32 cellular contexts compared by ENCODE assay signal in the genomic region with DNA sequence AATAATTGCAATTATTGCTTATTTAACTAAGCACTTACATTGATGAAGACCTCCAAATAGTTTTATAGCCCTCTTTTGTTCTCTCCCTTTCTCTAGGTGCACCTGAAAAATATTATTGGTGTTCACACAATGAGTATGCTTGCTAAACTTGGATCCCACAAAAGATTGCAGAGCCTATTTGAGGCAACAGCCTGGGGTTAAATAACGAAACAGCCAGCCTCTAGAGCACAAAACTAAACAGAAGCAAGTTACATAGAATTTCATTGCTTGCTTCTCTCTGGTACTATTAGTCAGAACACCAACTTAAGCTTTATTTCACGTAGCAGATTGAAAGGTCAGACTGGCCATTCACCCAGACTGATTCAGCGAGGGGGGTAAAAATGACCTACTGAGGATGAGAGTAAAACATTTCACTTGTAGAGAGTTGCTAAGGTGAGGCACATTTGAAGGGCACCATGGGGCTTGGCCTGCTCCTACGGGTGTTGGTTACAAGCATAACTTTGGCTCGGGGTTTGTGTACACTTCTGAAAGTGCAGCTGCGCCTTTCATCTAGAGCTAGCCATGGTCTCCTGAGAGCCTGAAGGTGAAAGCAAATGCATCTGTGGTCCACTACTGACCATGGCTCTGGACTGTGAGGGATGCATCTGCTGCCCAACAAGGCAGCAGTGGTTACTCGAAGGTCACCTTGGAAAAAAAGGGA.
DNase-seq lines count a peak whose midpoint lies in the region; ATAC-seq, FAIRE-seq and TF ChIP-seq lines count a peak whose summit lies in the region.
"Had no signal": no experiment of that assay in that cellular context is flagged by ENCODE, and none has a peak within 500 bp of the region (broad histone marks: within the 10 kb centered on the region; RNA-seq: fewer than 3 reads in every experiment).

No MANE protein-coding gene starts in this region.

- POLR2A ChIA-PET in GM12878 (lab: Charles Lee) = interaction anchor here (1.0 to 6.9 kb wide), 6 partner anchors 8 to 64 kb away, joined by 3 to 56 read pairs (median 3); no protein-coding TSS in a partner anchor

- in situ Hi-C loops in GM12878 (cut with MboI) (no loop called here), mammary epithelial cell (cut with MboI; ENCODE audit: low sequenced_read_pairs in 2 of 2) (no loop called here)

- CTCF ChIA-PET in GM12878 (lab: Yijun Ruan, JAX) (interaction anchor here (0.6 to 14.1 kb wide), 7 partner anchors 9 to 204 kb away, joined by 3 to 243 read pairs (median 6); no protein-coding TSS in a partner anchor), mammary epithelial cell (lab: Charles Lee; ENCODE audit: low non-redundant PET) (no interaction called here)

- dilution Hi-C loops in mammary epithelial cell (cut with HindIII; ENCODE audit: low sequenced_read_pairs) = no loop called here

- TF ChIP-seq POLR2A in GM18505 (IDR thresholded peaks at IDR 0.05; ENCODE audit: borderline replicate concordance, extremely low read depth, insufficient read depth, insufficient read length) (no peak), GM12878 (IDR thresholded peaks at IDR 0.05; ENCODE audit: low read depth, low read length) (no peak), vagina (IDR thresholded peaks at IDR 0.05) (no peak)

- SMC1A ChIA-PET in GM12878 (lab: Charles Lee; ENCODE audit: uncharacterized antibody, unreplicated experiment) = interaction anchor here (1.1 to 14.2 kb wide), 14 partner anchors 8 to 204 kb away, joined by 3 to 360 read pairs (median 8); no protein-coding TSS in a partner anchor

- BruUV-seq in GM12878 (replicated peaks; lab: Mats Ljungman, UMichigan) (no TSS peak), mammary epithelial cell (replicated peaks; lab: Mats Ljungman, UMichigan) (no TSS peak)

- no peaks in the 10 kb centered on the region for H3K27me3 ChIP-seq in GM12878 (replicated peaks in 1 of 2; ENCODE audit: control insufficient read depth in 2 of 2, insufficient read depth in 2 of 2, low read length in 1 of 2)
- no peaks in the 10 kb centered on the region for H3K27me3 ChIP-seq in mammary epithelial cell (ENCODE audit: insufficient read depth, low read length)
- H3K27me3 ChIP-seq in vagina = no peaks in the 10 kb centered on the region
- H3K27me3 ChIP-seq: BE2C, esophagus squamous epithelium, heart right ventricle, MG63, stomach, thyroid gland had no signal

- intact Hi-C loops in GM12878 (cut with micrococcal nuclease; ENCODE audit: unreplicated experiment) (loop anchor here (1.0 to 10.0 kb wide), 4 partner anchors 65 to 995 kb away; no protein-coding TSS in a partner anchor), mammary epithelial cell (cut with micrococcal nuclease) (no loop called here), vagina (cut with DNase I) (no loop called here)

- H2AFZ ChIP-seq in GM12878 (ENCODE audit: control insufficient read depth, low read depth, low read length) (peak overlapping the region; percentile 0), mammary epithelial cell (ENCODE audit: low read depth, low read length) (no peak overlapping the region)

- H3K4me2 ChIP-seq in GM12878 (ENCODE audit: control insufficient read depth, insufficient read depth) = peak overlapping the region; percentile 76
- H3K4me2 ChIP-seq in mammary epithelial cell (ENCODE audit: insufficient read depth, low read depth, low read length) = no peak overlapping the region

- TF ChIP-seq CTCF in GM12878 (IDR thresholded peaks at IDR 0.05 in 2 of 3, conservative IDR thresholded peaks at IDR 0.05 in 1 of 3; ENCODE audit: control insufficient read depth in 2 of 3, extremely low read depth in 1 of 3, insufficient read depth in 1 of 3, low read depth in 3 of 3, low read length in 3 of 3) (no peak), mammary epithelial cell (conservative IDR thresholded peaks at IDR 0.05 in 1 of 2, IDR thresholded peaks at IDR 0.05 in 1 of 2; ENCODE audit: extremely low read depth in 1 of 2, insufficient read depth in 1 of 2, low read depth in 1 of 2, low read length in 2 of 2) (no peak), vagina (IDR thresholded peaks at IDR 0.05) (no peak)

- peak overlapping the region; percentile 92 for H3K27ac ChIP-seq in GM12878 (ENCODE audit: control insufficient read depth, insufficient read depth)
- H3K27ac ChIP-seq in mammary epithelial cell (ENCODE audit: insufficient read depth, low read depth, low read length) = no peak overlapping the region
- H3K27ac ChIP-seq in vagina = no peak overlapping the region
- H3K27ac ChIP-seq: esophagus squamous epithelium, heart right ventricle, lower lobe of right lung, SK-N-MC, stomach, thyroid gland had no signal

- no peak for FAIRE-seq in GM12878 (lab: Jason Lieb, UNC)
- FAIRE-seq: astrocyte, HTR-8/SVneo, K562 had no signal

- peak in 1 of 2 experiments; percentile 3; a peak in 1 of 4 replicates for TF ChIP-seq EP300 in GM12878 (IDR thresholded peaks at IDR 0.05; ENCODE audit: borderline replicate concordance in 1 of 2, control insufficient read depth in 1 of 2, low read depth in 2 of 2, low read length in 2 of 2)

- peak; percentile 57 for DNase-seq in GM12878 (ENCODE audit: low read depth, low spot score)
- no peak for DNase-seq in mammary epithelial cell
- DNase-seq in vagina (ENCODE audit: extremely low spot score in 2 of 2) = no peak
- DNase-seq: activated CD8-positive, alpha-beta T cell treated with anti-CD3 and anti-CD28 coated beads, Interleukin-2, amount 10 ng/mL, durations not matched to agents 7 days and 5 days; activated naive CD8-positive, alpha-beta T cell treated with anti-CD3 and anti-CD28 coated beads for 36 hours; BE2C; central memory CD4-positive, alpha-beta T cell; esophagus squamous epithelium; foreskin melanocyte; H9; heart right ventricle; kidney glomerular epithelial cell; lower lobe of right lung; MG63; natural killer cell; NCI-H1417; NCI-H2081 treated with DMSO at 0.1 percent for 48 hours; NCI-H226; NCI-H748 treated with DMSO at 0.1 percent for 48 hours; occipital lobe; stimulated activated CD8-positive, alpha-beta memory T cell treated with anti-CD3 and anti-CD28 coated beads, Interleukin-4, amount 100 ng/mL, for 48 hours; stomach; T-helper 17 cell; thyroid gland had no signal

- H3K36me3 ChIP-seq in GM12878 (ENCODE audit: control insufficient read depth in 2 of 2, insufficient read depth in 2 of 2, low read length in 1 of 2) = no peaks in the 10 kb centered on the region
- no peaks in the 10 kb centered on the region for H3K36me3 ChIP-seq in mammary epithelial cell (ENCODE audit: insufficient read depth, low read length)
- no peaks in the 10 kb centered on the region for H3K36me3 ChIP-seq in vagina
- H3K36me3 ChIP-seq: BE2C, esophagus squamous epithelium, heart right ventricle, lower lobe of right lung, MG63, stomach, thyroid gland had no signal

- peaks cover 48% of the 10 kb centered on the region for H3K4me1 ChIP-seq in GM12878 (ENCODE audit: control insufficient read depth, insufficient read depth, low read length)
- no peaks in the 10 kb centered on the region for H3K4me1 ChIP-seq in mammary epithelial cell (ENCODE audit: insufficient read depth, low read length)
- no peaks in the 10 kb centered on the region for H3K4me1 ChIP-seq in vagina
- H3K4me1 ChIP-seq: BE2C, esophagus squamous epithelium, heart right ventricle, lower lobe of right lung, stomach, thyroid gland had no signal

- H3K9ac ChIP-seq in GM12878 (ENCODE audit: control insufficient read depth, insufficient read depth, low read length) (peak overlapping the region; percentile 57; the same call in 1 of the 2 replicates), mammary epithelial cell (ENCODE audit: insufficient read depth, low read length) (no peak overlapping the region)

- peak; percentile 21 for ATAC-seq in GM18505 (IDR thresholded peaks at IDR 0.05; ENCODE audit: unreplicated experiment)
- peak; percentile 24 for ATAC-seq in GM21723 (IDR thresholded peaks at IDR 0.05; ENCODE audit: unreplicated experiment)
- peak; percentile 14 for ATAC-seq in HG03175 (IDR thresholded peaks at IDR 0.05; ENCODE audit: unreplicated experiment)
- peak; percentile 28 for ATAC-seq in GM12878
- ATAC-seq in HG03565 (IDR thresholded peaks at IDR 0.05; ENCODE audit: unreplicated experiment) = no peak
- ATAC-seq: activated CD8-positive, alpha-beta T cell treated with anti-CD3 and anti-CD28 coated beads, Interleukin-2, amount 10 ng/mL, durations not matched to agents 7 days and 5 days; heart right ventricle; K562; lower lobe of right lung; natural killer cell; T-helper 17 cell had no signal

- H3K79me2 ChIP-seq in GM12878 (ENCODE audit: control insufficient read depth, insufficient read depth, low read length) (peaks cover 4% of the 10 kb centered on the region), mammary epithelial cell (ENCODE audit: insufficient read depth, low read length) (no peaks in the 10 kb centered on the region)

- H4K20me1 ChIP-seq in GM12878 (ENCODE audit: control insufficient read depth, insufficient read depth) = no peaks in the 10 kb centered on the region
- no peaks in the 10 kb centered on the region for H4K20me1 ChIP-seq in mammary epithelial cell (ENCODE audit: insufficient read depth, low read length)

- H3K9me3 ChIP-seq in GM12878 (replicated peaks; ENCODE audit: control insufficient read depth, insufficient read depth, low read length) (no peaks in the 10 kb centered on the region), mammary epithelial cell (replicated peaks; ENCODE audit: insufficient read depth, low read length) (peaks cover 14% of the 10 kb centered on the region), vagina (no peaks in the 10 kb centered on the region)
- H3K9me3 ChIP-seq: BE2C, esophagus squamous epithelium, heart right ventricle, lower lobe of right lung, MG63, stomach, thyroid gland had no signal

- no peak overlapping the region for H3K4me3 ChIP-seq in GM12878
- no peak overlapping the region for H3K4me3 ChIP-seq in mammary epithelial cell (replicated peaks in 1 of 3; ENCODE audit: insufficient read depth in 1 of 3, low read depth in 2 of 3, low read length in 3 of 3)
- H3K4me3 ChIP-seq in vagina = no peak overlapping the region
- H3K4me3 ChIP-seq: esophagus squamous epithelium, heart right ventricle, K562, lower lobe of right lung, MG63, SK-N-MC, stomach, thyroid gland had no signal

- RAD21 ChIA-PET in GM12878 (lab: Charles Lee; ENCODE audit: unreplicated experiment) = interaction anchor here (1.1 to 14.0 kb wide), 15 partner anchors 10 to 206 kb away, joined by 3 to 276 read pairs (median 7); no protein-coding TSS in a partner anchor

- no peak for TF ChIP-seq RAD21 in GM12878 (IDR thresholded peaks at IDR 0.05; ENCODE audit: insufficient read depth, low read depth, low read length)

- WGBS in GM12878 (ENCODE audit: insufficient coverage, insufficient replicate concordance, low lambda C conversion rate, missing lambda C conversion rate) = 5% methylated on average over 7 of the region's 7 CpGs
- WGBS in mammary epithelial cell (ENCODE audit: low coverage, missing lambda C conversion rate) = 32% methylated on average over 7 of the region's 7 CpGs

TF ChIP-seq in GM12878, 131 proteins besides CTCF, POLR2A, EP300 and RAD21 (continues in another document):
- TF ChIP-seq ZNF274 (IDR thresholded peaks at IDR 0.05; ENCODE audit: insufficient read depth, insufficient read length) (no peak), MTA2 (IDR thresholded peaks at IDR 0.05; ENCODE audit: low read depth) (no peak)
